In genomic region chr2:203936535-203936934, GRCh38 we compare ENCODE assay signal across 13 cellular contexts. TPM values are rescaled to one million over a fixed set of nuclear protein-coding genes. Genes with fewer than 3 reads are reported as not detected.
DNase-seq lines count a peak whose midpoint lies in the region; ATAC-seq lines count a peak whose summit lies in the region.
"Had no signal": no experiment of that assay in that cellular context is flagged by ENCODE, and none has a peak within 500 bp of the region (broad histone marks: within the 10 kb centered on the region; RNA-seq: fewer than 3 reads in every experiment).

Gene ICOS (plus strand): TSS chr2:203936763. CDS start chr2:203936815, 52 bp downstream.

- intact Hi-C loops in T-helper 2 cell treated with Interferon-gamma antibody and Interleukin-4, amounts not matched to agents 100 ng/mL and 5 ng/mL, for 36 hours (cut with micrococcal nuclease): loop anchor here (1.0 to 10.0 kb wide), 5 partner anchors 14 to 1022 kb away; partner anchors contain the start of genes CARF, CD28 and WDR12

- peaks cover 71% of the 10 kb centered on the region for H3K36me3 Mint-ChIP-seq in activated T-cell treated with anti-CD3 and anti-CD28 coated beads, Interleukin-2, amount 50 U/mL, for 24 hours (ENCODE audit: low read depth)
- peaks cover 23% of the 10 kb centered on the region for H3K36me3 Mint-ChIP-seq in activated naive CD8-positive, alpha-beta T cell treated with anti-CD3 and anti-CD28 coated beads, Interleukin-2, amount 10 ng/mL, durations not matched to agents 7 days and 5 days
- peaks cover 63% of the 10 kb centered on the region for H3K36me3 Mint-ChIP-seq in stimulated activated effector memory CD8-positive, alpha-beta T cell treated with anti-CD3 and anti-CD28 coated beads, Interleukin-12 subunit alpha, Interleukin-12 subunit beta, amount 100 ng/mL, for 72 hours

- no peak for DNase-seq in activated T-cell treated with anti-CD3 and anti-CD28 coated beads, Interleukin-2, amount 50 U/mL, for 24 hours
- no peak for DNase-seq in activated T-cell treated with anti-CD3 and anti-CD28 coated beads for 4 hours
- no peak for DNase-seq in activated naive CD8-positive, alpha-beta T cell treated with anti-CD3 and anti-CD28 coated beads, Interleukin-2, amount 10 ng/mL, durations not matched to agents 7 days and 5 days
- peak; percentile 31 to 72 for DNase-seq in stimulated activated effector memory CD8-positive, alpha-beta T cell treated with anti-CD3 and anti-CD28 coated beads, Interleukin-12 subunit alpha, Interleukin-12 subunit beta, amount 100 ng/mL, for 72 hours (ENCODE audit: low spot score in 2 of 2)
- no peak for DNase-seq in NCI-H1436 treated with DMSO at 0.1 percent for 48 hours (lab: John Stamatoyannopoulos, UW)
- no peak for DNase-seq in NCI-H128 (lab: John Stamatoyannopoulos, UW; ENCODE audit: unreplicated experiment)
- DNase-seq in NCI-H2107 treated with DMSO at 0.1 percent for 48 hours (lab: John Stamatoyannopoulos, UW; ENCODE audit: unreplicated experiment): no peak
- DNase-seq: GF-D8; left ventricle myocardium inferior; NK-92 treated with Interleukin-12 subunit alpha and Interleukin-12 subunit beta, amount 100 ng/mL, for 24 hours; retina; SHP77 had no signal

- H3K9me3 Mint-ChIP-seq in activated T-cell treated with anti-CD3 and anti-CD28 coated beads, Interleukin-2, amount 50 U/mL, for 24 hours: peaks cover 2% of the 10 kb centered on the region
- H3K9me3 Mint-ChIP-seq in activated naive CD8-positive, alpha-beta T cell treated with anti-CD3 and anti-CD28 coated beads, Interleukin-2, amount 10 ng/mL, durations not matched to agents 7 days and 5 days: no peaks in the 10 kb centered on the region
- peaks cover 4% of the 10 kb centered on the region for H3K9me3 Mint-ChIP-seq in stimulated activated effector memory CD8-positive, alpha-beta T cell treated with anti-CD3 and anti-CD28 coated beads, Interleukin-12 subunit alpha, Interleukin-12 subunit beta, amount 100 ng/mL, for 72 hours

- peak; percentile 70 for ATAC-seq in activated naive CD8-positive, alpha-beta T cell treated with anti-CD3 and anti-CD28 coated beads, Interleukin-2, amount 10 ng/mL, durations not matched to agents 7 days and 5 days (ENCODE audit: low read depth)
- peak; percentile 81 for ATAC-seq in stimulated activated effector memory CD8-positive, alpha-beta T cell treated with anti-CD3 and anti-CD28 coated beads, Interleukin-12 subunit alpha, Interleukin-12 subunit beta, amount 100 ng/mL, for 72 hours

- POLR2A ChIA-PET in activated naive CD8-positive, alpha-beta T cell treated with anti-CD3 and anti-CD28 coated beads, Interleukin-2, amount 10 ng/mL, durations not matched to agents 7 days and 5 days (lab: Charles Lee): interaction anchor here (0.7 to 2.2 kb wide), 2 partner anchors 13 to 65 kb away, joined by 4 to 8 read pairs; no protein-coding TSS in a partner anchor

- peak within 1 kb of the TSS; percentile 98 for H3K27ac Mint-ChIP-seq in activated T-cell treated with anti-CD3 and anti-CD28 coated beads, Interleukin-2, amount 50 U/mL, for 24 hours
- H3K27ac Mint-ChIP-seq in activated naive CD8-positive, alpha-beta T cell treated with anti-CD3 and anti-CD28 coated beads, Interleukin-2, amount 10 ng/mL, durations not matched to agents 7 days and 5 days: peak within 1 kb of the TSS; percentile 92
- peak within 1 kb of the TSS; percentile 84 for H3K27ac Mint-ChIP-seq in stimulated activated effector memory CD8-positive, alpha-beta T cell treated with anti-CD3 and anti-CD28 coated beads, Interleukin-12 subunit alpha, Interleukin-12 subunit beta, amount 100 ng/mL, for 72 hours

- H3K4me3 Mint-ChIP-seq in activated T-cell treated with anti-CD3 and anti-CD28 coated beads, Interleukin-2, amount 50 U/mL, for 24 hours: peak within 1 kb of the TSS; percentile 92
- peak within 1 kb of the TSS; percentile 96 for H3K4me3 Mint-ChIP-seq in activated naive CD8-positive, alpha-beta T cell treated with anti-CD3 and anti-CD28 coated beads, Interleukin-2, amount 10 ng/mL, durations not matched to agents 7 days and 5 days
- H3K4me3 Mint-ChIP-seq in stimulated activated effector memory CD8-positive, alpha-beta T cell treated with anti-CD3 and anti-CD28 coated beads, Interleukin-12 subunit alpha, Interleukin-12 subunit beta, amount 100 ng/mL, for 72 hours: peak within 1 kb of the TSS; percentile 82

- no peaks in the 10 kb centered on the region for H3K27me3 Mint-ChIP-seq in activated T-cell treated with anti-CD3 and anti-CD28 coated beads, Interleukin-2, amount 50 U/mL, for 24 hours
- no peaks in the 10 kb centered on the region for H3K27me3 Mint-ChIP-seq in activated naive CD8-positive, alpha-beta T cell treated with anti-CD3 and anti-CD28 coated beads, Interleukin-2, amount 10 ng/mL, durations not matched to agents 7 days and 5 days

- peaks cover 61% of the 10 kb centered on the region for H3K4me1 Mint-ChIP-seq in activated T-cell treated with anti-CD3 and anti-CD28 coated beads, Interleukin-2, amount 50 U/mL, for 24 hours (ENCODE audit: low read depth)
- H3K4me1 Mint-ChIP-seq in activated naive CD8-positive, alpha-beta T cell treated with anti-CD3 and anti-CD28 coated beads, Interleukin-2, amount 10 ng/mL, durations not matched to agents 7 days and 5 days: peaks cover 48% of the 10 kb centered on the region
- H3K4me1 Mint-ChIP-seq in stimulated activated effector memory CD8-positive, alpha-beta T cell treated with anti-CD3 and anti-CD28 coated beads, Interleukin-12 subunit alpha, Interleukin-12 subunit beta, amount 100 ng/mL, for 72 hours: peaks cover 53% of the 10 kb centered on the region

RNA-seq across cellular contexts. Expression of gene ICOS, which starts in this region (rescaled TPM):
- 38.9 and 40.9 TPM in 2 replicates for total RNA-seq in T-helper 2 cell treated with Interferon-gamma antibody and Interleukin-4, amounts not matched to agents 100 ng/mL and 5 ng/mL, for 36 hours
- 10 to 100 TPM; 32.0 to 32.2 TPM for total RNA-seq in activated naive CD8-positive, alpha-beta T cell treated with anti-CD3 and anti-CD28 coated beads, Interleukin-2, amount 10 ng/mL, durations not matched to agents 7 days and 5 days
- total RNA-seq: left ventricle myocardium inferior had no signal

Comparison
In these comparisons a context has a peak if more than half of its experiments do, and no peak if none do; other contexts are left out.
1. DNase-seq: peak in stimulated activated effector memory CD8-positive, alpha-beta T cell treated with anti-CD3 and anti-CD28 coated beads, Interleukin-12 subunit alpha, Interleukin-12 subunit beta, amount 100 ng/mL, for 72 hours (2 of 2); none in activated T-cell treated with anti-CD3 and anti-CD28 coated beads, Interleukin-2, amount 50 U/mL, for 24 hours (single experiment), activated T-cell treated with anti-CD3 and anti-CD28 coated beads for 4 hours (single experiment), activated naive CD8-positive, alpha-beta T cell treated with anti-CD3 and anti-CD28 coated beads, Interleukin-2, amount 10 ng/mL, durations not matched to agents 7 days and 5 days (single experiment), NCI-H1436 treated with DMSO at 0.1 percent for 48 hours (single experiment), NCI-H128 (single experiment) and NCI-H2107 treated with DMSO at 0.1 percent for 48 hours (single experiment).
2. Peak in every context shown above with its lines, with median percentiles within 50 percentile points of each other: H3K27ac Mint-ChIP-seq and H3K4me3 Mint-ChIP-seq.